9 cellular contexts compared by ENCODE assay signal in genomic region chr1:172638885-172639831, GRCh38. TPM values are rescaled to one million over a fixed set of nuclear protein-coding genes. Genes with fewer than 3 reads are reported as not detected.
DNase-seq lines count a peak whose midpoint lies in the region; ATAC-seq and TF ChIP-seq lines count a peak whose summit lies in the region.
"Had no signal": no experiment of that assay in that cellular context is flagged by ENCODE, and none has a peak within 500 bp of the region (broad histone marks: within the 10 kb centered on the region; RNA-seq: fewer than 3 reads in every experiment).

No MANE protein-coding gene starts in this region.

- peak; percentile 86 for ATAC-seq in GM19351 (IDR thresholded peaks at IDR 0.05; ENCODE audit: unreplicated experiment)
- peak; percentile 60 for ATAC-seq in HG03571 (IDR thresholded peaks at IDR 0.05; ENCODE audit: unreplicated experiment)
- ATAC-seq in HG03097 (IDR thresholded peaks at IDR 0.05; ENCODE audit: low FRiP score, unreplicated experiment), result no peak
- no peak for ATAC-seq in HG02642 (IDR thresholded peaks at IDR 0.05; ENCODE audit: poor library complexity, unreplicated experiment)

- peaks cover 3% of the 10 kb centered on the region for H3K9me3 Mint-ChIP-seq in activated CD4-positive, alpha-beta T cell treated with anti-CD3 and anti-CD28 coated beads, Interleukin-2, amount 10 ng/mL, durations not matched to agents 7 days and 5 days

- no peak overlapping the region for H3K4me3 ChIP-seq in epithelial cell of proximal tubule (ENCODE audit: low read depth, low read length)

- peak overlapping the region; percentile 88 for H3K27ac Mint-ChIP-seq in activated CD4-positive, alpha-beta T cell treated with anti-CD3 and anti-CD28 coated beads, Interleukin-2, amount 10 ng/mL, durations not matched to agents 7 days and 5 days
- H3K27ac Mint-ChIP-seq: brain had no signal

- H3K4me1 Mint-ChIP-seq in activated CD4-positive, alpha-beta T cell treated with anti-CD3 and anti-CD28 coated beads, Interleukin-2, amount 10 ng/mL, durations not matched to agents 7 days and 5 days, result peaks cover 75% of the 10 kb centered on the region
- H3K4me1 Mint-ChIP-seq: brain had no signal

- DNase-seq in activated CD4-positive, alpha-beta T cell treated with anti-CD3 and anti-CD28 coated beads, Interleukin-2, amount 10 ng/mL, durations not matched to agents 7 days and 5 days, result peak; percentile 82
- DNase-seq in epithelial cell of proximal tubule (ENCODE audit: low read depth), result peak; percentile 94
- peak; percentile 65 to 74 for DNase-seq in stimulated activated CD4-positive, alpha-beta T cell treated with anti-CD3 and anti-CD28 coated beads, Interleukin-4, amount 100 ng/mL, for 48 hours (ENCODE audit: low read depth in 2 of 2)
- no peak for DNase-seq in medulla oblongata (ENCODE audit: extremely low spot score)

- no peak for TF ChIP-seq CTCF in epithelial cell of proximal tubule (conservative IDR thresholded peaks at IDR 0.05; ENCODE audit: low read depth, low read length)

- peaks cover 27% of the 10 kb centered on the region for H3K27me3 Mint-ChIP-seq in activated CD4-positive, alpha-beta T cell treated with anti-CD3 and anti-CD28 coated beads, Interleukin-2, amount 10 ng/mL, durations not matched to agents 7 days and 5 days

- H3K36me3 Mint-ChIP-seq in activated CD4-positive, alpha-beta T cell treated with anti-CD3 and anti-CD28 coated beads, Interleukin-2, amount 10 ng/mL, durations not matched to agents 7 days and 5 days (ENCODE audit: low read depth), result peaks cover 14% of the 10 kb centered on the region
- H3K36me3 Mint-ChIP-seq: brain had no signal

- CTCF ChIA-PET in activated CD4-positive, alpha-beta T cell treated with anti-CD3 and anti-CD28 coated beads, Interleukin-2, amount 10 ng/mL, durations not matched to agents 7 days and 5 days (lab: Charles Lee), result interaction anchor here (0.7 to 2.0 kb wide), 6 partner anchors 9 to 89 kb away, joined by 3 to 7 read pairs (median 4); no protein-coding TSS in a partner anchor

- H3K4me3 Mint-ChIP-seq in activated CD4-positive, alpha-beta T cell treated with anti-CD3 and anti-CD28 coated beads, Interleukin-2, amount 10 ng/mL, durations not matched to agents 7 days and 5 days, result peak overlapping the region; percentile 50
- H3K4me3 Mint-ChIP-seq: brain had no signal

- POLR2A ChIA-PET in activated CD4-positive, alpha-beta T cell treated with anti-CD3 and anti-CD28 coated beads, Interleukin-2, amount 10 ng/mL, durations not matched to agents 7 days and 5 days (lab: Charles Lee), result interaction anchor here (1.4 kb wide), 1 partner anchor 69 kb away, joined by 3 read pairs; no protein-coding TSS in a partner anchor

RNA-seq across cellular contexts. Expression of gene FASLG, which starts 19.7 kb away (rescaled TPM):
- 1 to 10 TPM; 1.4 to 1.6 TPM for total RNA-seq in activated CD4-positive, alpha-beta T cell treated with anti-CD3 and anti-CD28 coated beads, Interleukin-2, amount 10 ng/mL, durations not matched to agents 7 days and 5 days
- not detected in 2 replicates for total RNA-seq in epithelial cell of proximal tubule

Comparison
In these comparisons a context has a peak if more than half of its experiments do, and no peak if none do; other contexts are left out.
1. ATAC-seq: peak in GM19351 (single experiment) and HG03571 (single experiment); none in HG03097 (single experiment) and HG02642 (single experiment).